In genomic region chr1:220880726-220881506, GRCh38 we compare ENCODE assay signal across 8 cellular contexts. TPM values are rescaled to one million over a fixed set of nuclear protein-coding genes. Genes with fewer than 3 reads are reported as not detected.
DNase-seq lines count a peak whose midpoint lies in the region; ATAC-seq and TF ChIP-seq lines count a peak whose summit lies in the region.

No MANE protein-coding gene starts in this region.

- no peak overlapping the region for H3K27ac Mint-ChIP-seq in Caco-2 (ENCODE audit: unreplicated experiment)

- H3K4me3 Mint-ChIP-seq in Caco-2 (ENCODE audit: unreplicated experiment): peak overlapping the region; percentile 9

- H3K36me3 Mint-ChIP-seq in Caco-2 (ENCODE audit: insufficient read depth, unreplicated experiment): no peaks in the 10 kb centered on the region

- H3K27me3 Mint-ChIP-seq in Caco-2 (ENCODE audit: insufficient read depth, unreplicated experiment): peaks cover 27% of the 10 kb centered on the region

- DNase-seq in Caco-2 (no peak), NB4 (ENCODE audit: low read depth) (peak; percentile 88), choroid plexus epithelial cell (ENCODE audit: low read depth) (peak; percentile 60), lung (ENCODE audit: low spot score) (peak; percentile 86), thyroid gland (peak; percentile 32 to 36), AG08395 (ENCODE audit: low spot score) (no peak)
- no peak for DNase-seq in stimulated activated naive CD4-positive, alpha-beta T cell treated with Interleukin-2 at 50 U/mL for 16 hours (lab: John Stamatoyannopoulos, UW)

- no peak for TF ChIP-seq POLR2A in NB4 (IDR thresholded peaks at IDR 0.05; ENCODE audit: extremely low read depth, insufficient read length)
- TF ChIP-seq POLR2A in thyroid gland (IDR thresholded peaks at IDR 0.05): no peak

- peak; percentile 49 for ATAC-seq in lung (ENCODE audit: insufficient read depth, low FRiP score)
- ATAC-seq in HG02759 (IDR thresholded peaks at IDR 0.05; ENCODE audit: unreplicated experiment): no peak

- POLR2A ChIA-PET in Caco-2 (lab: Charles Lee): no interaction called here

- no TSS peak for BruUV-seq in Caco-2 (replicated peaks; lab: Mats Ljungman, UMichigan)

- no peaks in the 10 kb centered on the region for H3K4me1 Mint-ChIP-seq in Caco-2 (ENCODE audit: low read depth, unreplicated experiment)

- intact Hi-C loops in Caco-2 (cut with micrococcal nuclease; ENCODE audit: unreplicated experiment) (no loop called here), thyroid gland (cut with DNase I) (no loop called here)

- TF ChIP-seq CTCF in Caco-2 (IDR thresholded peaks at IDR 0.05; ENCODE audit: insufficient read depth in 1 of 2, low read depth in 1 of 2, low read length in 1 of 2, severe bottlenecking in 1 of 2, unreplicated experiment in 1 of 2) (no peak), NB4 (IDR thresholded peaks at IDR 0.05; ENCODE audit: low read depth, low read length) (no peak), choroid plexus epithelial cell (conservative IDR thresholded peaks at IDR 0.05; ENCODE audit: low read depth, low read length) (no peak), lung (IDR thresholded peaks at IDR 0.05; ENCODE audit: control extremely low read depth, extremely low read depth) (no peak), thyroid gland (IDR thresholded peaks at IDR 0.05) (no peak)

- H3K4me1 ChIP-seq in Caco-2 (peaks cover 5% of the 10 kb centered on the region), lung (ENCODE audit: control insufficient read depth in 2 of 2, insufficient read depth in 2 of 2, low read length in 2 of 2) (peaks cover 0 to 13% of the 10 kb centered on the region in 2 donors), thyroid gland (peaks cover 8 to 14% of the 10 kb centered on the region in 2 donors)

- H3K27me3 ChIP-seq in Caco-2 (replicated peaks; ENCODE audit: control insufficient read depth, insufficient read depth, low read length): peaks cover 1% of the 10 kb centered on the region; the same call in 1 of the 2 replicates
- no peaks in the 10 kb centered on the region for H3K27me3 ChIP-seq in lung (ENCODE audit: control insufficient read depth, insufficient read depth)
- no peaks in the 10 kb centered on the region for H3K27me3 ChIP-seq in thyroid gland

- H3K4me3 ChIP-seq in Caco-2 (ENCODE audit: low read depth, low read length): no peak overlapping the region
- peak overlapping the region; percentile 73 for H3K4me3 ChIP-seq in NB4 (ENCODE audit: low read depth, low read length)
- peak overlapping the region; percentile 39 for H3K4me3 ChIP-seq in choroid plexus epithelial cell (ENCODE audit: low read depth, low read length)
- H3K4me3 ChIP-seq in lung: peak overlapping the region; percentile 73
- peak overlapping the region in 2 of 3 donors; percentile 67 to 74 for H3K4me3 ChIP-seq in thyroid gland (replicated peaks in 1 of 3)

- CTCF ChIA-PET in Caco-2 (lab: Charles Lee): no interaction called here

- no peaks in the 10 kb centered on the region for H3K9me3 Mint-ChIP-seq in Caco-2 (ENCODE audit: unreplicated experiment)

- WGBS in lung, 2 donors: 4 to 7% methylated on average over 37 of the region's 37 CpGs
- WGBS in thyroid gland, 2 donors: 32 to 59% methylated on average over 37 of the region's 37 CpGs

- peak overlapping the region; percentile 51 to 90 for H3K27ac ChIP-seq in lung (ENCODE audit: low read depth in 1 of 2, low read length in 1 of 2)
- peak overlapping the region; percentile 89 to 98 (median 95) for H3K27ac ChIP-seq in thyroid gland

- H3K36me3 ChIP-seq in Caco-2 (ENCODE audit: control insufficient read depth, insufficient read depth, low read length): no peaks in the 10 kb centered on the region
- H3K36me3 ChIP-seq in lung (ENCODE audit: control insufficient read depth in 2 of 2, insufficient read depth in 2 of 2, low read length in 2 of 2): peaks cover 3 to 16% of the 10 kb centered on the region in 2 donors
- peaks cover 4 to 11% of the 10 kb centered on the region in 2 donors for H3K36me3 ChIP-seq in thyroid gland

- H3K9me3 ChIP-seq in Caco-2 (no peaks in the 10 kb centered on the region), lung (ENCODE audit: control insufficient read depth in 2 of 2, insufficient read depth in 1 of 2, low read length in 1 of 2) (peaks cover 0 to 3% of the 10 kb centered on the region in 2 donors), thyroid gland (no peaks in the 10 kb centered on the region)

RNA-seq across cellular contexts. Expression of gene HLX, which starts 1.7 kb away (rescaled TPM):
- total RNA-seq in Caco-2 (2022) (0.28 TPM in 1 of 2 replicates, not detected in the other), lung (10 to 100 TPM; 20.9 to 36.7 TPM), thyroid gland (1 to 10 TPM; 3.1 to 5.1 (median 4.2) TPM)
- 10 to 100 TPM; 14.8 to 30.5 TPM for polyA plus RNA-seq in lung

Comparison
In these comparisons a context has a peak if more than half of its experiments do, and no peak if none do; other contexts are left out.
1. DNase-seq: peak in NB4 (single experiment), choroid plexus epithelial cell (single experiment), lung (single experiment) and thyroid gland (2 of 2); none in Caco-2 (0 of 2), AG08395 (single experiment) and stimulated activated naive CD4-positive, alpha-beta T cell treated with Interleukin-2 at 50 U/mL for 16 hours (single experiment).